In genomic region chr14:100735271-100735670, GRCh38 we compare ENCODE assay signal across 31 cellular contexts. TPM values are rescaled to one million over a fixed set of nuclear protein-coding genes. Genes with fewer than 3 reads are reported as not detected.
"Had no signal": no experiment of that assay in that cellular context is flagged by ENCODE, and none has a peak within 500 bp of the region (broad histone marks: within the 10 kb centered on the region; RNA-seq: fewer than 3 reads in every experiment).

No MANE protein-coding gene starts in this region.

- H3K4me3 ChIP-seq: heart right ventricle, upper lobe of left lung had no signal

- H3K4me3 Mint-ChIP-seq: activated naive CD8-positive, alpha-beta T cell treated with anti-CD3 and anti-CD28 coated beads for 36 hours; activated T-cell treated with anti-CD3 and anti-CD28 coated beads, Interleukin-2, amount 50 U/mL, for 24 hours; activated T-helper 17 cell treated with anti-CD3 and anti-CD28 coated beads, Interleukin-2, amount 50 U/mL, for 72 hours; T-helper 1 cell treated with Interleukin-12 subunit alpha and Interleukin-12 subunit beta and Interleukin-4 antibody, amounts not matched to agents 30 μg/mL and 1 μg/mL, for 36 hours; WTC11 had no signal

- H3K4me1 Mint-ChIP-seq: activated naive CD8-positive, alpha-beta T cell treated with anti-CD3 and anti-CD28 coated beads for 36 hours; activated T-helper 17 cell treated with anti-CD3 and anti-CD28 coated beads, Interleukin-2, amount 50 U/mL, for 72 hours; WTC11 had no signal

- H3K27ac Mint-ChIP-seq: activated naive CD8-positive, alpha-beta T cell treated with anti-CD3 and anti-CD28 coated beads for 36 hours; activated T-cell treated with anti-CD3 and anti-CD28 coated beads, Interleukin-2, amount 50 U/mL, for 24 hours; activated T-helper 17 cell treated with anti-CD3 and anti-CD28 coated beads, Interleukin-2, amount 50 U/mL, for 72 hours; nephron; T-helper 1 cell treated with Interleukin-12 subunit alpha and Interleukin-12 subunit beta and Interleukin-4 antibody, amounts not matched to agents 30 μg/mL and 1 μg/mL, for 36 hours; WTC11 had no signal

- H3K27me3 ChIP-seq: upper lobe of left lung had no signal

- H3K27me3 Mint-ChIP-seq: progenitor cell of endocrine pancreas had no signal

- ATAC-seq: activated T-helper 17 cell treated with anti-CD3 and anti-CD28 coated beads, Interleukin-2, amount 50 U/mL, for 72 hours; heart right ventricle; left lobe of liver; stimulated activated naive CD8-positive, alpha-beta T cell treated with anti-CD3 and anti-CD28 coated beads, Interleukin-15, Interleukin-2, amounts not matched to agents 100 U/mL and 50 U/mL, for 24 hours; WTC11 had no signal

- H3K36me3 ChIP-seq: heart right ventricle, upper lobe of left lung had no signal

- H3K9me3 ChIP-seq: heart right ventricle, upper lobe of left lung had no signal

- H3K4me1 ChIP-seq: heart right ventricle, upper lobe of left lung had no signal

- DNase-seq: activated CD4-positive, alpha-beta T cell treated with anti-CD3 and anti-CD28 coated beads, Interleukin-2, amount 50 U/mL, for 4 hours; activated CD8-positive, alpha-beta memory T cell treated with anti-CD3 and anti-CD28 coated beads for 24 hours; activated CD8-positive, alpha-beta memory T cell treated with anti-CD3 and anti-CD28 coated beads, Interleukin-2, amount 50 U/mL, for 4 hours; activated naive CD4-positive, alpha-beta T cell treated with Interleukin-2 at 50 U/mL for 16 hours; activated naive CD8-positive, alpha-beta T cell treated with anti-CD3 and anti-CD28 coated beads for 36 hours; activated T-cell treated with anti-CD3 and anti-CD28 coated beads, Interleukin-2, amount 50 U/mL, for 24 hours; amygdala; cerebellar nuclear complex; cortex of kidney; effector CD4-positive, alpha-beta T cell; erythroblast; foreskin fibroblast; heart right ventricle; mammary epithelial cell; midbrain; nucleus accumbens; retina; stimulated activated CD4-positive, alpha-beta T cell treated with anti-CD3 and anti-CD28 coated beads, Interleukin-4, amount 100 ng/mL, for 4 hours; stimulated activated naive CD8-positive, alpha-beta T cell treated with anti-CD3 and anti-CD28 coated beads, Interleukin-15, Interleukin-2, amounts not matched to agents 100 U/mL and 50 U/mL, for 24 hours; T1000; upper lobe of left lung had no signal

- H3K27ac ChIP-seq: heart right ventricle, upper lobe of left lung had no signal

- H3K9me3 Mint-ChIP-seq: activated naive CD8-positive, alpha-beta T cell treated with anti-CD3 and anti-CD28 coated beads for 36 hours; activated T-cell treated with anti-CD3 and anti-CD28 coated beads, Interleukin-2, amount 50 U/mL, for 24 hours; activated T-helper 17 cell treated with anti-CD3 and anti-CD28 coated beads, Interleukin-2, amount 50 U/mL, for 72 hours; nephron; T-helper 1 cell treated with Interleukin-12 subunit alpha and Interleukin-12 subunit beta and Interleukin-4 antibody, amounts not matched to agents 30 μg/mL and 1 μg/mL, for 36 hours; WTC11 had no signal

- H3K36me3 Mint-ChIP-seq: activated naive CD8-positive, alpha-beta T cell treated with anti-CD3 and anti-CD28 coated beads for 36 hours; WTC11 had no signal

RNA-seq across cellular contexts. Expression of gene DLK1, which starts 8.6 kb away (rescaled TPM):
- total RNA-seq: activated naive CD8-positive, alpha-beta T cell treated with anti-CD3 and anti-CD28 coated beads for 36 hours; activated T-helper 17 cell treated with anti-CD3 and anti-CD28 coated beads, Interleukin-2, amount 50 U/mL, for 72 hours; bronchial epithelial cell; fibroblast of lung; mammary epithelial cell; subcutaneous adipose tissue had no signal
- polyA plus RNA-seq: fibroblast of lung, keratinocyte, mammary epithelial cell had no signal
